ENCODE assay signal across 17 cellular contexts in genomic region chr9:37951671-37952579, GRCh38. TPM values are rescaled to one million over a fixed set of nuclear protein-coding genes. Genes with fewer than 3 reads are reported as not detected.
DNase-seq lines count a peak whose midpoint lies in the region; ATAC-seq and TF ChIP-seq lines count a peak whose summit lies in the region.
"Had no signal": no experiment of that assay in that cellular context is flagged by ENCODE, and none has a peak within 500 bp of the region (broad histone marks: within the 10 kb centered on the region; RNA-seq: fewer than 3 reads in every experiment).

No MANE protein-coding gene starts in this region.

- H3K27ac ChIP-seq in left ventricle myocardium inferior (replicated peaks) (peak overlapping the region; percentile 19), heart right ventricle (peak overlapping the region in 1 of 10 donors; percentile 36)
- H3K27ac ChIP-seq: SJCRH30 had no signal

- H3K27me3 ChIP-seq in left ventricle myocardium inferior (ENCODE audit: low read depth) (no peaks in the 10 kb centered on the region), heart right ventricle (no peaks in the 10 kb centered on the region)
- H3K27me3 ChIP-seq: SJCRH30, uterus had no signal

- H3K4me3 Mint-ChIP-seq in activated T-helper 2 cell treated with anti-CD3 and anti-CD28 coated beads, Interferon-gamma antibody, Interleukin-2, Interleukin-4, amounts not matched to agents 10 μg/mL and 5 μg/mL and 100 μg/mL, durations not matched to agents 14 hours and 24 hours and 36 hours (ENCODE audit: low read depth), result no peak overlapping the region
- H3K4me3 Mint-ChIP-seq in glutamatergic neuron (ENCODE audit: unreplicated experiment), result no peak overlapping the region
- H3K4me3 Mint-ChIP-seq: brain had no signal

- H3K27me3 Mint-ChIP-seq in activated T-helper 2 cell treated with anti-CD3 and anti-CD28 coated beads, Interferon-gamma antibody, Interleukin-2, Interleukin-4, amounts not matched to agents 10 μg/mL and 5 μg/mL and 100 μg/mL, durations not matched to agents 14 hours and 24 hours and 36 hours (ENCODE audit: low read depth), result no peaks in the 10 kb centered on the region
- peaks cover 3% of the 10 kb centered on the region for H3K27me3 Mint-ChIP-seq in glutamatergic neuron (ENCODE audit: unreplicated experiment)

- H3K36me3 Mint-ChIP-seq in activated T-helper 2 cell treated with anti-CD3 and anti-CD28 coated beads, Interferon-gamma antibody, Interleukin-2, Interleukin-4, amounts not matched to agents 10 μg/mL and 5 μg/mL and 100 μg/mL, durations not matched to agents 14 hours and 24 hours and 36 hours (ENCODE audit: low read depth), result no peaks in the 10 kb centered on the region
- peaks cover 26% of the 10 kb centered on the region for H3K36me3 Mint-ChIP-seq in glutamatergic neuron (ENCODE audit: unreplicated experiment)

- DNase-seq in left ventricle myocardium inferior (no peak), heart right ventricle (no peak), glutamatergic neuron (no peak), LoVo (ENCODE audit: low spot score) (no peak), activated gamma-delta T cell (lab: John Stamatoyannopoulos, UW) (no peak)
- no peak for DNase-seq in activated T-helper 2 cell treated with anti-CD3 and anti-CD28 coated beads, Interferon-gamma antibody, Interleukin-2, Interleukin-4, amounts not matched to agents 10 μg/mL and 5 μg/mL and 100 μg/mL, durations not matched to agents 14 hours and 24 hours and 36 hours (ENCODE audit: low spot score)
- DNase-seq in activated CD4-positive, alpha-beta T cell treated with anti-CD3 and anti-CD28 coated beads, Interleukin-2, amount 50 U/mL, for 48 hours, result no peak
- DNase-seq: activated gamma-delta T cell treated with Interleukin-2 at 50 U/mL for 16 hours; effector CD4-positive, alpha-beta T cell; KG1; NCI-H1105 treated with DMSO at 0.1 percent for 48 hours; psoas muscle; SJCRH30 had no signal

- peaks cover 40% of the 10 kb centered on the region for H3K36me3 ChIP-seq in left ventricle myocardium inferior
- peaks cover 0 to 64% (median 6%) of the 10 kb centered on the region in 9 donors for H3K36me3 ChIP-seq in heart right ventricle
- H3K36me3 ChIP-seq: uterus had no signal

- no peaks in the 10 kb centered on the region for H3K9me3 Mint-ChIP-seq in activated T-helper 2 cell treated with anti-CD3 and anti-CD28 coated beads, Interferon-gamma antibody, Interleukin-2, Interleukin-4, amounts not matched to agents 10 μg/mL and 5 μg/mL and 100 μg/mL, durations not matched to agents 14 hours and 24 hours and 36 hours
- peaks cover 7% of the 10 kb centered on the region for H3K9me3 Mint-ChIP-seq in glutamatergic neuron (ENCODE audit: unreplicated experiment)
- H3K9me3 Mint-ChIP-seq: brain had no signal

- H3K4me1 Mint-ChIP-seq in activated T-helper 2 cell treated with anti-CD3 and anti-CD28 coated beads, Interferon-gamma antibody, Interleukin-2, Interleukin-4, amounts not matched to agents 10 μg/mL and 5 μg/mL and 100 μg/mL, durations not matched to agents 14 hours and 24 hours and 36 hours (ENCODE audit: low read depth), result peaks cover 30% of the 10 kb centered on the region
- peaks cover 18% of the 10 kb centered on the region for H3K4me1 Mint-ChIP-seq in glutamatergic neuron (ENCODE audit: low read depth, unreplicated experiment)

- H3K4me1 ChIP-seq in left ventricle myocardium inferior (peaks cover 73% of the 10 kb centered on the region), heart right ventricle (peaks cover 10 to 61% (median 30%) of the 10 kb centered on the region in 9 donors)

- WGBS in heart right ventricle, 2 donors, result 87 to 91% methylated on average over 13 of the region's 13 CpGs

- intact Hi-C loops in left ventricle myocardium inferior (cut with micrococcal nuclease), result loop anchor here (5.0 kb wide), 1 partner anchor 35 kb away; no protein-coding TSS in a partner anchor
- intact Hi-C loops in heart right ventricle (cut with DNase I), result no loop called here
- intact Hi-C loops in activated T-helper 2 cell treated with anti-CD3 and anti-CD28 coated beads, Interferon-gamma antibody, Interleukin-2, Interleukin-4, amounts not matched to agents 10 μg/mL and 5 μg/mL and 100 μg/mL, durations not matched to agents 14 hours and 24 hours and 36 hours (cut with micrococcal nuclease), result loop anchor here (2.0 to 10.0 kb wide), 2 partner anchors 47 to 119 kb away; partner anchors contain the start of gene SLC25A51

- H3K9me3 ChIP-seq in left ventricle myocardium inferior (replicated peaks), result no peaks in the 10 kb centered on the region
- no peaks in the 10 kb centered on the region for H3K9me3 ChIP-seq in heart right ventricle
- H3K9me3 ChIP-seq: psoas muscle, SJCRH30, uterus had no signal

- TF ChIP-seq CTCF in left ventricle myocardium inferior (IDR thresholded peaks at IDR 0.05; ENCODE audit: borderline replicate concordance), result no peak
- TF ChIP-seq CTCF in heart right ventricle (IDR thresholded peaks at IDR 0.05), result no peak
- no peak for TF ChIP-seq CTCF in glutamatergic neuron (IDR thresholded peaks at IDR 0.05; ENCODE audit: partially characterized antibody, unreplicated experiment)

- no peak overlapping the region for H3K4me3 ChIP-seq in left ventricle myocardium inferior
- H3K4me3 ChIP-seq in heart right ventricle, result no peak overlapping the region
- H3K4me3 ChIP-seq: psoas muscle, SJCRH30, uterus had no signal

- peak overlapping the region; percentile 23 for H3K27ac Mint-ChIP-seq in activated T-helper 2 cell treated with anti-CD3 and anti-CD28 coated beads, Interferon-gamma antibody, Interleukin-2, Interleukin-4, amounts not matched to agents 10 μg/mL and 5 μg/mL and 100 μg/mL, durations not matched to agents 14 hours and 24 hours and 36 hours
- H3K27ac Mint-ChIP-seq in glutamatergic neuron (ENCODE audit: unreplicated experiment), result peak overlapping the region; percentile 28

- ATAC-seq in heart right ventricle (no peak), HG02938 (IDR thresholded peaks at IDR 0.05; ENCODE audit: unreplicated experiment) (no peak)
- ATAC-seq: left lobe of liver, psoas muscle had no signal

RNA-seq across cellular contexts. Expression of gene SLC25A51, which starts 48.0 kb away (rescaled TPM):
- total RNA-seq in left ventricle myocardium inferior (21.4 TPM), heart right ventricle (10 to 100 TPM; 16.3 to 26.5 (median 21.3) TPM), glutamatergic neuron (ENCODE audit: unreplicated experiment) (48.6 TPM)
- polyA plus RNA-seq in heart right ventricle, result 1 to 10 TPM; 7.0 to 9.5 TPM
- total RNA-seq in activated T-helper 2 cell treated with anti-CD3 and anti-CD28 coated beads, Interferon-gamma antibody, Interleukin-2, Interleukin-4, amounts not matched to agents 10 μg/mL and 5 μg/mL and 100 μg/mL, durations not matched to agents 14 hours and 24 hours and 36 hours, result 29.7 and 31.4 TPM in 2 replicates

Comparison
In these comparisons a context has a peak if more than half of its experiments do, and no peak if none do; other contexts are left out.
1. intact Hi-C loops: an anchor here in left ventricle myocardium inferior (5.0 kb wide) and activated T-helper 2 cell treated with anti-CD3 and anti-CD28 coated beads, Interferon-gamma antibody, Interleukin-2, Interleukin-4, amounts not matched to agents 10 μg/mL and 5 μg/mL and 100 μg/mL, durations not matched to agents 14 hours and 24 hours and 36 hours (2.0 to 10.0 kb wide); none called in heart right ventricle.